In genomic region chr10:29895436-29895835, GRCh38 we compare ENCODE assay signal across 9 cellular contexts.
DNase-seq lines count a peak whose midpoint lies in the region; ATAC-seq and TF ChIP-seq lines count a peak whose summit lies in the region.
"Had no signal": no experiment of that assay in that cellular context is flagged by ENCODE, and none has a peak within 500 bp of the region (broad histone marks: within the 10 kb centered on the region; RNA-seq: fewer than 3 reads in every experiment).

No MANE protein-coding gene starts in this region.

- H3K27me3 ChIP-seq in SJSA1 (replicated peaks) (no peaks in the 10 kb centered on the region), uterus (no peaks in the 10 kb centered on the region)

- H3K36me3 Mint-ChIP-seq in activated CD4-positive, alpha-beta T cell treated with anti-CD3 and anti-CD28 coated beads for 36 hours (ENCODE audit: low read depth) = no peaks in the 10 kb centered on the region

- peak; percentile 56 to 73 for DNase-seq in SJSA1 (ENCODE audit: low read depth in 1 of 2, low spot score in 2 of 2)
- peak; percentile 93 for DNase-seq in fibroblast of mammary gland (ENCODE audit: low read depth)
- peak; percentile 1 for DNase-seq in midbrain (lab: John Stamatoyannopoulos, UW)
- DNase-seq in uterus = peak; percentile 78 to 85
- DNase-seq in activated CD4-positive, alpha-beta T cell treated with anti-CD3 and anti-CD28 coated beads for 48 hours = no peak
- no peak for DNase-seq in activated CD4-positive, alpha-beta T cell treated with anti-CD3 and anti-CD28 coated beads for 36 hours
- DNase-seq in activated effector memory CD4-positive, alpha-beta T cell treated with Interleukin-2 at 50 U/mL for 16 hours = no peak
- DNase-seq: activated naive CD4-positive, alpha-beta T cell treated with anti-CD3 and anti-CD28 coated beads for 36 hours; NCI-H1048 had no signal

- no peak for ATAC-seq in activated CD4-positive, alpha-beta T cell treated with anti-CD3 and anti-CD28 coated beads for 36 hours

- H3K27ac Mint-ChIP-seq in activated CD4-positive, alpha-beta T cell treated with anti-CD3 and anti-CD28 coated beads for 36 hours = no peak overlapping the region
- H3K27ac Mint-ChIP-seq: activated naive CD4-positive, alpha-beta T cell treated with anti-CD3 and anti-CD28 coated beads for 36 hours had no signal

- H3K36me3 ChIP-seq in SJSA1 = no peaks in the 10 kb centered on the region
- H3K36me3 ChIP-seq in uterus = no peaks in the 10 kb centered on the region

- H3K27me3 Mint-ChIP-seq in activated CD4-positive, alpha-beta T cell treated with anti-CD3 and anti-CD28 coated beads for 36 hours = no peaks in the 10 kb centered on the region

- no peak overlapping the region for H3K4me3 Mint-ChIP-seq in activated CD4-positive, alpha-beta T cell treated with anti-CD3 and anti-CD28 coated beads for 36 hours
- H3K4me3 Mint-ChIP-seq: activated naive CD4-positive, alpha-beta T cell treated with anti-CD3 and anti-CD28 coated beads for 36 hours had no signal

- 0 out of 2 replicates have a peak, but pooled peaks cover 2% of the 10 kb centered on the region for H3K9me3 ChIP-seq in SJSA1 (replicated peaks)
- no peaks in the 10 kb centered on the region for H3K9me3 ChIP-seq in uterus

- CTCF ChIA-PET in activated CD4-positive, alpha-beta T cell treated with anti-CD3 and anti-CD28 coated beads for 36 hours (lab: Charles Lee) = interaction anchor here (1.2 kb wide), 1 partner anchor 60 kb away, joined by 3 read pairs; no protein-coding TSS in a partner anchor

- no peaks in the 10 kb centered on the region for H3K4me1 Mint-ChIP-seq in activated CD4-positive, alpha-beta T cell treated with anti-CD3 and anti-CD28 coated beads for 36 hours

- peaks cover 9% of the 10 kb centered on the region for H3K4me1 ChIP-seq in SJSA1 (replicated peaks)
- H3K4me1 ChIP-seq in uterus = peaks cover 0 to 6% of the 10 kb centered on the region in 2 donors

- TF ChIP-seq POLR2A in uterus (IDR thresholded peaks at IDR 0.05) = no peak

- no peaks in the 10 kb centered on the region for H3K9me3 Mint-ChIP-seq in activated CD4-positive, alpha-beta T cell treated with anti-CD3 and anti-CD28 coated beads for 36 hours (ENCODE audit: low read depth)
- H3K9me3 Mint-ChIP-seq: activated naive CD4-positive, alpha-beta T cell treated with anti-CD3 and anti-CD28 coated beads for 36 hours had no signal

- no peak overlapping the region for H3K4me3 ChIP-seq in SJSA1
- no peak overlapping the region for H3K4me3 ChIP-seq in fibroblast of mammary gland (ENCODE audit: control insufficient read depth, low read depth, low read length)
- H3K4me3 ChIP-seq in uterus = no peak overlapping the region

- POLR2A ChIA-PET in activated CD4-positive, alpha-beta T cell treated with anti-CD3 and anti-CD28 coated beads for 36 hours (lab: Charles Lee) = no interaction called here

- TF ChIP-seq CTCF in fibroblast of mammary gland (conservative IDR thresholded peaks at IDR 0.05; ENCODE audit: control insufficient read depth, insufficient read depth, low read depth, low read length) (no peak), uterus (IDR thresholded peaks at IDR 0.05) (no peak)

- intact Hi-C loops in uterus (cut with DNase I; ENCODE audit: low total_unique reads) = no loop called here
- intact Hi-C loops in activated CD4-positive, alpha-beta T cell treated with anti-CD3 and anti-CD28 coated beads for 36 hours (cut with DNase I, micrococcal nuclease) = no loop called here

- H3K27ac ChIP-seq in SJSA1 = no peak overlapping the region
- peak overlapping the region; percentile 70 to 74 for H3K27ac ChIP-seq in uterus

Comparison
In these comparisons a context has a peak if more than half of its experiments do, and no peak if none do; other contexts are left out.
1. DNase-seq: peak in SJSA1 (2 of 2), fibroblast of mammary gland (single experiment), midbrain (single experiment) and uterus (2 of 2); none in activated CD4-positive, alpha-beta T cell treated with anti-CD3 and anti-CD28 coated beads for 48 hours (single experiment), activated CD4-positive, alpha-beta T cell treated with anti-CD3 and anti-CD28 coated beads for 36 hours (single experiment) and activated effector memory CD4-positive, alpha-beta T cell treated with Interleukin-2 at 50 U/mL for 16 hours (single experiment).